7 cellular contexts compared by ENCODE assay signal in the genomic region with DNA sequence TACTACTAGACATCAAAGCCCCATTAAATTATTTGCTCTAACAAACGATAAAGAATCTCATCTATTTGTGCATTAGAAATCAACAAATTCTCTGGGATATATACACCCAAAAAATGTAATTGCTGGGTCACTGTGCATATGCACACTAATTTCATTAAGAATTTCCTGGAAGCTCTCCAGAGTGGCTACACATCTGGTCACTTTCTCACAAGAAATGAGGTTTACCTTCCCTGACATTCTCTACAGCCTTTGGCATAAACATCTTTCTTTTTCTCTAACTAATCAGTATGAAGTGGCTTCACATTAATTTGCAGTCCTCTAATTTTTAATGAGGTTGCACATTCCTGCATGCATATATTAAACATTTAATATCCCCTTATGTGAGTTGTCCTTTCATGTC.
"Had no signal": no experiment of that assay in that cellular context is flagged by ENCODE, and none has a peak within 500 bp of the region (broad histone marks: within the 10 kb centered on the region; RNA-seq: fewer than 3 reads in every experiment).

No MANE protein-coding gene starts in this region.

- FAIRE-seq: G401.6, GM12878, GM12891, GM18507, GM19239 had no signal

- DNase-seq: GDM1, GF-D8 had no signal

- ATAC-seq: GM12878 had no signal

- H3K4me3 ChIP-seq: GM12878 had no signal
